Comparison of ENCODE assay signal across 26 cellular contexts in genomic region chr16:65342231-65342866, GRCh38.
DNase-seq lines count a peak whose midpoint lies in the region; ATAC-seq and TF ChIP-seq lines count a peak whose summit lies in the region.
"Had no signal": no experiment of that assay in that cellular context is flagged by ENCODE, and none has a peak within 500 bp of the region (broad histone marks: within the 10 kb centered on the region; RNA-seq: fewer than 3 reads in every experiment).

No MANE protein-coding gene starts in this region.

- no peaks in the 10 kb centered on the region for H3K27me3 Mint-ChIP-seq in endodermal cell (ENCODE audit: insufficient read depth)
- no peaks in the 10 kb centered on the region for H3K27me3 Mint-ChIP-seq in stimulated activated naive B cell treated with anti-CD40 and anti-IgM and Interleukin-4, amounts not matched to agents 10 μg/mL and 1 μg/mL and 100 μg/mL, for 72 hours
- H3K27me3 Mint-ChIP-seq: memory B cell had no signal

- no peaks in the 10 kb centered on the region for H3K9me3 ChIP-seq in BE2C
- H3K9me3 ChIP-seq in endodermal cell (ENCODE audit: control insufficient read depth, low read length): no peaks in the 10 kb centered on the region
- H3K9me3 ChIP-seq: adrenal gland, HAP-1, heart right ventricle had no signal

- no peak overlapping the region for H3K27ac Mint-ChIP-seq in endodermal cell
- H3K27ac Mint-ChIP-seq in stimulated activated naive B cell treated with anti-CD40 and anti-IgM and Interleukin-4, amounts not matched to agents 10 μg/mL and 1 μg/mL and 100 μg/mL, for 72 hours: no peak overlapping the region
- H3K27ac Mint-ChIP-seq: activated naive CD4-positive, alpha-beta T cell treated with anti-CD3 and anti-CD28 coated beads for 36 hours; activated T-helper 1 cell treated with anti-CD3 and anti-CD28 coated beads, Interleukin-12 subunit alpha, Interleukin-12 subunit beta, Interleukin-2, Interleukin-4 antibody, amounts not matched to agents 30 ng/mL and 10 ng/mL and 1 ng/mL, durations not matched to agents 14 hours and 24 hours and 36 hours; brain; CD14-positive monocyte; memory B cell had no signal

- WGBS in endodermal cell (ENCODE audit: insufficient coverage in 1 of 2, insufficient read length in 1 of 2), 2 experiments: 89 to 94% methylated on average over 8 of the region's 8 CpGs

- H3K36me3 ChIP-seq in BE2C (no peaks in the 10 kb centered on the region), endodermal cell (ENCODE audit: control insufficient read depth, insufficient read depth, low read length) (no peaks in the 10 kb centered on the region)
- H3K36me3 ChIP-seq: adrenal gland, HAP-1, heart right ventricle had no signal

- H3K27ac ChIP-seq in endodermal cell (ENCODE audit: low read depth, low read length): no peak overlapping the region
- H3K27ac ChIP-seq: adrenal gland, heart right ventricle, RWPE1 had no signal

- H3K9ac ChIP-seq in endodermal cell (ENCODE audit: extremely low read depth, low read length, poor library complexity, severe bottlenecking): no peak overlapping the region

- H3K4me1 Mint-ChIP-seq in endodermal cell: peaks cover 13% of the 10 kb centered on the region
- no peaks in the 10 kb centered on the region for H3K4me1 Mint-ChIP-seq in stimulated activated naive B cell treated with anti-CD40 and anti-IgM and Interleukin-4, amounts not matched to agents 10 μg/mL and 1 μg/mL and 100 μg/mL, for 72 hours
- H3K4me1 Mint-ChIP-seq: CD14-positive monocyte, memory B cell, neural crest cell had no signal

- H3K36me3 Mint-ChIP-seq in endodermal cell (ENCODE audit: low read depth): no peaks in the 10 kb centered on the region
- no peaks in the 10 kb centered on the region for H3K36me3 Mint-ChIP-seq in stimulated activated naive B cell treated with anti-CD40 and anti-IgM and Interleukin-4, amounts not matched to agents 10 μg/mL and 1 μg/mL and 100 μg/mL, for 72 hours
- H3K36me3 Mint-ChIP-seq: brain, CD14-positive monocyte, memory B cell had no signal

- no peaks in the 10 kb centered on the region for H3K9me3 Mint-ChIP-seq in endodermal cell
- peaks cover 4 to 19% of the 10 kb centered on the region in 2 donors for H3K9me3 Mint-ChIP-seq in stimulated activated naive B cell treated with anti-CD40 and anti-IgM and Interleukin-4, amounts not matched to agents 10 μg/mL and 1 μg/mL and 100 μg/mL, for 72 hours
- H3K9me3 Mint-ChIP-seq: brain had no signal

- DNase-seq in BE2C (no peak), EL (peak; percentile 16), NOMO-1 treated with DMSO at 0.1 percent for 48 hours (lab: John Stamatoyannopoulos, UW; ENCODE audit: unreplicated experiment) (peak; percentile 75), endodermal cell (peak; percentile 54), DMS153 treated with DMSO at 0.1 percent for 48 hours (lab: John Stamatoyannopoulos, UW; ENCODE audit: unreplicated experiment) (no peak)
- DNase-seq in stimulated activated naive B cell treated with anti-CD40 and anti-IgM and Interleukin-4, amounts not matched to agents 10 μg/mL and 1 μg/mL and 100 μg/mL, for 72 hours: no peak
- DNase-seq: activated CD4-positive, alpha-beta T cell treated with anti-CD3 and anti-CD28 coated beads, Interleukin-2, amount 50 U/mL, for 48 hours; activated naive CD4-positive, alpha-beta T cell treated with anti-CD3 and anti-CD28 coated beads for 36 hours; adrenal gland; effector CD8-positive, alpha-beta T cell; erythroblast; heart right ventricle; left cardiac atrium; NCI-H1436 treated with DMSO at 0.1 percent for 48 hours; NCI-H2107; stimulated activated naive CD4-positive, alpha-beta T cell had no signal

- no peaks in the 10 kb centered on the region for H3K4me1 ChIP-seq in BE2C
- H3K4me1 ChIP-seq in endodermal cell (ENCODE audit: control insufficient read depth, insufficient read depth, low read length): peaks cover 6% of the 10 kb centered on the region
- H3K4me1 ChIP-seq: adrenal gland, HAP-1, heart right ventricle had no signal

- no peaks in the 10 kb centered on the region for H3K27me3 ChIP-seq in BE2C
- H3K27me3 ChIP-seq in endodermal cell (ENCODE audit: control insufficient read depth, insufficient read depth, low read length, poor library complexity, severe bottlenecking): no peaks in the 10 kb centered on the region
- H3K27me3 ChIP-seq: adrenal gland had no signal

- no peak overlapping the region for H3K4me3 Mint-ChIP-seq in endodermal cell
- H3K4me3 Mint-ChIP-seq in stimulated activated naive B cell treated with anti-CD40 and anti-IgM and Interleukin-4, amounts not matched to agents 10 μg/mL and 1 μg/mL and 100 μg/mL, for 72 hours: no peak overlapping the region
- H3K4me3 Mint-ChIP-seq: activated naive CD4-positive, alpha-beta T cell treated with anti-CD3 and anti-CD28 coated beads for 36 hours; activated T-helper 1 cell treated with anti-CD3 and anti-CD28 coated beads, Interleukin-12 subunit alpha, Interleukin-12 subunit beta, Interleukin-2, Interleukin-4 antibody, amounts not matched to agents 30 ng/mL and 10 ng/mL and 1 ng/mL, durations not matched to agents 14 hours and 24 hours and 36 hours; brain; CD14-positive monocyte; memory B cell; neural crest cell had no signal

- no peak for ATAC-seq in stimulated activated naive B cell treated with anti-CD40 and anti-IgM and Interleukin-4, amounts not matched to agents 10 μg/mL and 1 μg/mL and 100 μg/mL, for 72 hours (replicated peaks)
- ATAC-seq in GM19397 (IDR thresholded peaks at IDR 0.05; ENCODE audit: unreplicated experiment): no peak
- ATAC-seq: activated CD4-positive, CD25-positive, alpha-beta regulatory T cell treated with anti-CD3 and anti-CD28 coated beads, Interleukin-2, amount 50 U/mL, for 24 hours; heart right ventricle; left cardiac atrium; sciatic nerve had no signal

- no peak overlapping the region for H3K4me3 ChIP-seq in BE2C (ENCODE audit: low read depth, low read length)
- H3K4me3 ChIP-seq in endodermal cell (ENCODE audit: low read length): no peak overlapping the region
- H3K4me3 ChIP-seq: adrenal gland, HAP-1, heart right ventricle had no signal

- TF ChIP-seq CTCF in BE2C (IDR thresholded peaks at IDR 0.05; ENCODE audit: low read depth, low read length) (peak; percentile 21; the same call in 1 of the 2 replicates), endodermal cell (conservative IDR thresholded peaks at IDR 0.05) (peak; percentile 63)

Comparison
In these comparisons a context has a peak if more than half of its experiments do, and no peak if none do; other contexts are left out.
1. DNase-seq: peak in EL (single experiment), NOMO-1 treated with DMSO at 0.1 percent for 48 hours (single experiment) and endodermal cell (single experiment); none in BE2C (single experiment), DMS153 treated with DMSO at 0.1 percent for 48 hours (single experiment) and stimulated activated naive B cell treated with anti-CD40 and anti-IgM and Interleukin-4, amounts not matched to agents 10 μg/mL and 1 μg/mL and 100 μg/mL, for 72 hours (single experiment).